ENCODE assay signal across 7 cellular contexts in genomic region chrX:119237526-119238035, GRCh38. TPM values are rescaled to one million over a fixed set of nuclear protein-coding genes. Genes with fewer than 3 reads are reported as not detected.
A peak's percentile ranks its signal among the peaks of the same experiment; 100 is the strongest.
DNase-seq lines count a peak whose midpoint lies in the region; ATAC-seq and TF ChIP-seq lines count a peak whose summit lies in the region.

No MANE protein-coding gene starts in this region.

- H3K4me1 ChIP-seq in skeletal muscle satellite cell (ENCODE audit: control insufficient read depth, insufficient read depth, low read length), result peaks cover 13% of the 10 kb centered on the region

- no peaks in the 10 kb centered on the region for H3K9me3 ChIP-seq in SK-N-MC (ENCODE audit: low read depth, low read length)
- H3K9me3 ChIP-seq in skeletal muscle satellite cell (replicated peaks; ENCODE audit: low read length), result no peaks in the 10 kb centered on the region

- H3K27ac ChIP-seq in SK-N-MC, result no peak overlapping the region

- H3K4me3 ChIP-seq in SK-N-MC (peak overlapping the region; percentile 87), foreskin fibroblast (ENCODE audit: low read depth in 1 of 2, low read length in 2 of 2) (peak overlapping the region; percentile 81 to 93), skeletal muscle satellite cell (ENCODE audit: low read length) (peak overlapping the region; percentile 79)

- peaks cover 2% of the 10 kb centered on the region for H3K27me3 ChIP-seq in skeletal muscle satellite cell (ENCODE audit: control insufficient read depth, insufficient read depth, low read length)

- DNase-seq in H4 (ENCODE audit: low spot score), result peak; percentile 13
- no peak for DNase-seq in SK-N-MC (ENCODE audit: low read depth, low spot score)
- DNase-seq in foreskin fibroblast, result no peak
- DNase-seq in left lobe of liver (ENCODE audit: low spot score), result no peak

- no peak for TF ChIP-seq CTCF in foreskin fibroblast (IDR thresholded peaks at IDR 0.05; ENCODE audit: low read depth, low read length)

- peak overlapping the region; percentile 81 for H3K9ac ChIP-seq in SK-N-MC (ENCODE audit: insufficient read length)
- peak overlapping the region; percentile 89 for H3K9ac ChIP-seq in skeletal muscle satellite cell (ENCODE audit: low read depth, low read length)

- no peak for ATAC-seq in HG03354 (IDR thresholded peaks at IDR 0.05; ENCODE audit: poor library complexity, severe bottlenecking, unreplicated experiment)
- ATAC-seq in GM21367 (IDR thresholded peaks at IDR 0.05; ENCODE audit: unreplicated experiment), result no peak
- ATAC-seq in left lobe of liver, result no peak

- H3K4me2 ChIP-seq in skeletal muscle satellite cell (ENCODE audit: low read length), result peak overlapping the region; percentile 86

- H3K36me3 ChIP-seq in SK-N-MC (ENCODE audit: insufficient read depth, low read length), result peaks cover 30% of the 10 kb centered on the region
- peaks cover 2% of the 10 kb centered on the region for H3K36me3 ChIP-seq in skeletal muscle satellite cell (ENCODE audit: insufficient read depth, low read length)

RNA-seq across cellular contexts. Expression of gene PGRMC1, which starts 1.5 kb away (rescaled TPM):
- total RNA-seq in H4 (2014; rRNA removed; shearing (Covaris generic)), result 326 and 330 TPM in 2 replicates
- total RNA-seq in skeletal muscle satellite cell (2012; rRNA removed), result 191 and 221 TPM in 2 replicates
- total RNA-seq in left lobe of liver, result 267 TPM
